ENCODE assay signal across 33 cellular contexts in genomic region chr4:128305942-128306341, GRCh38.
"Had no signal": no experiment of that assay in that cellular context is flagged by ENCODE, and none has a peak within 500 bp of the region (broad histone marks: within the 10 kb centered on the region; RNA-seq: fewer than 3 reads in every experiment).

No MANE protein-coding gene starts in this region.

- H3K4me2 ChIP-seq: SK-N-SH had no signal

- H3K9me3 ChIP-seq: Peyer's patch, SJSA1, SK-N-SH had no signal

- H3K9ac ChIP-seq: SK-N-SH had no signal

- H3K36me3 ChIP-seq: Peyer's patch had no signal

- H3K4me3 Mint-ChIP-seq: activated B cell treated with CpG ODN at 0.5 μM for 24 hours; activated CD4-positive, alpha-beta memory T cell treated with anti-CD3 and anti-CD28 coated beads for 36 hours; activated naive CD8-positive, alpha-beta T cell treated with anti-CD3 and anti-CD28 coated beads, Interleukin-2, amount 10 ng/mL, durations not matched to agents 7 days and 5 days; activated T-cell treated with anti-CD3 and anti-CD28 coated beads, Interleukin-2, amount 50 U/mL, for 4 hours; activated T-helper 1 cell treated with anti-CD3 and anti-CD28 coated beads, Interleukin-12 subunit alpha, Interleukin-12 subunit beta, Interleukin-2, Interleukin-4 antibody, amounts not matched to agents 30 ng/mL and 10 ng/mL and 1 ng/mL, durations not matched to agents 14 hours and 24 hours and 36 hours; brain; T-helper 1 cell treated with Interleukin-12 subunit alpha and Interleukin-12 subunit beta and Interleukin-4 antibody, amounts not matched to agents 30 μg/mL and 1 μg/mL, for 36 hours; T-helper 2 cell treated with Interferon-gamma antibody and Interleukin-4, amounts not matched to agents 5 μg/mL and 100 μg/mL, for 36 hours had no signal

- H3K27me3 Mint-ChIP-seq: activated B cell treated with CpG ODN at 0.5 μM for 24 hours; activated CD4-positive, alpha-beta memory T cell treated with anti-CD3 and anti-CD28 coated beads for 36 hours; activated naive CD8-positive, alpha-beta T cell treated with anti-CD3 and anti-CD28 coated beads, Interleukin-2, amount 10 ng/mL, durations not matched to agents 7 days and 5 days; brain had no signal

- H3K9me2 ChIP-seq: SK-N-SH had no signal

- H3K27ac Mint-ChIP-seq: activated B cell treated with CpG ODN at 0.5 μM for 24 hours; activated CD4-positive, alpha-beta memory T cell treated with anti-CD3 and anti-CD28 coated beads for 36 hours; activated naive CD8-positive, alpha-beta T cell treated with anti-CD3 and anti-CD28 coated beads, Interleukin-2, amount 10 ng/mL, durations not matched to agents 7 days and 5 days; activated T-helper 1 cell treated with anti-CD3 and anti-CD28 coated beads, Interleukin-12 subunit alpha, Interleukin-12 subunit beta, Interleukin-2, Interleukin-4 antibody, amounts not matched to agents 30 ng/mL and 10 ng/mL and 1 ng/mL, durations not matched to agents 14 hours and 24 hours and 36 hours; brain; T-helper 1 cell treated with Interleukin-12 subunit alpha and Interleukin-12 subunit beta and Interleukin-4 antibody, amounts not matched to agents 30 μg/mL and 1 μg/mL, for 36 hours; T-helper 2 cell treated with Interferon-gamma antibody and Interleukin-4, amounts not matched to agents 5 μg/mL and 100 μg/mL, for 36 hours had no signal

- H3K4me3 ChIP-seq: Peyer's patch, SJSA1 had no signal

- H3K27ac ChIP-seq: SJSA1 had no signal

- H3K9me3 Mint-ChIP-seq: activated B cell treated with CpG ODN at 0.5 μM for 24 hours; activated CD4-positive, alpha-beta memory T cell treated with anti-CD3 and anti-CD28 coated beads for 36 hours; activated naive CD8-positive, alpha-beta T cell treated with anti-CD3 and anti-CD28 coated beads, Interleukin-2, amount 10 ng/mL, durations not matched to agents 7 days and 5 days; activated T-cell treated with anti-CD3 and anti-CD28 coated beads, Interleukin-2, amount 50 U/mL, for 4 hours; activated T-helper 1 cell treated with anti-CD3 and anti-CD28 coated beads, Interleukin-12 subunit alpha, Interleukin-12 subunit beta, Interleukin-2, Interleukin-4 antibody, amounts not matched to agents 30 ng/mL and 10 ng/mL and 1 ng/mL, durations not matched to agents 14 hours and 24 hours and 36 hours; brain; T-helper 1 cell treated with Interleukin-12 subunit alpha and Interleukin-12 subunit beta and Interleukin-4 antibody, amounts not matched to agents 30 μg/mL and 1 μg/mL, for 36 hours; T-helper 2 cell treated with Interferon-gamma antibody and Interleukin-4, amounts not matched to agents 5 μg/mL and 100 μg/mL, for 36 hours had no signal

- DNase-seq: activated B cell treated with CpG ODN at 0.5 μM for 24 hours; activated CD4-positive, alpha-beta memory T cell treated with anti-CD3 and anti-CD28 coated beads for 36 hours; activated CD4-positive, alpha-beta T cell treated with anti-CD3 and anti-CD28 coated beads for 4 hours; activated CD4-positive, alpha-beta T cell treated with anti-CD3 and anti-CD28 coated beads, Interleukin-2, amount 50 U/mL, for 1 hour; activated CD4-positive, CD25-positive, alpha-beta regulatory T cell treated with anti-CD3 and anti-CD28 coated beads, Interleukin-2, amount 50 U/mL, for 72 hours; activated CD8-positive, alpha-beta memory T cell treated with anti-CD3 and anti-CD28 coated beads, Interleukin-2, amount 50 U/mL, for 4 hours; activated naive CD4-positive, alpha-beta T cell treated with anti-CD3 and anti-CD28 coated beads, Interleukin-2, amount 50 U/mL, for 16 hours; activated naive CD8-positive, alpha-beta T cell treated with anti-CD3 and anti-CD28 coated beads, Interleukin-2, amount 10 ng/mL, durations not matched to agents 7 days and 5 days; activated T-cell treated with anti-CD3 and anti-CD28 coated beads for 4 hours; activated T-cell treated with anti-CD3 and anti-CD28 coated beads, Interleukin-2, amount 50 U/mL, for 4 hours; caudate nucleus; Karpas-422; KBM-7; NCI-H1105; NCI-H1417 treated with DMSO at 0.1 percent for 48 hours; NCI-H187 treated with DMSO at 0.1 percent for 48 hours; NCI-H2081; NCI-H2171 treated with DMSO at 0.1 percent for 48 hours; NCI-H2227 treated with DMSO at 0.1 percent for 48 hours; NCI-H446; NCI-H524; NCI-H69; NCI-H82; PC-3; Peyer's patch; RPMI8226; SHP77 treated with DMSO at 0.1 percent for 48 hours; SK-N-SH had no signal

- H3K27me3 ChIP-seq: Peyer's patch, SJSA1 had no signal

- H3K4me1 Mint-ChIP-seq: activated B cell treated with CpG ODN at 0.5 μM for 24 hours; activated naive CD8-positive, alpha-beta T cell treated with anti-CD3 and anti-CD28 coated beads, Interleukin-2, amount 10 ng/mL, durations not matched to agents 7 days and 5 days had no signal

- ATAC-seq: activated T-cell treated with anti-CD3 and anti-CD28 coated beads, Interleukin-2, amount 50 U/mL, for 4 hours; PC-3 had no signal
